Comparison of ENCODE assay signal across 37 cellular contexts in the genomic region with DNA sequence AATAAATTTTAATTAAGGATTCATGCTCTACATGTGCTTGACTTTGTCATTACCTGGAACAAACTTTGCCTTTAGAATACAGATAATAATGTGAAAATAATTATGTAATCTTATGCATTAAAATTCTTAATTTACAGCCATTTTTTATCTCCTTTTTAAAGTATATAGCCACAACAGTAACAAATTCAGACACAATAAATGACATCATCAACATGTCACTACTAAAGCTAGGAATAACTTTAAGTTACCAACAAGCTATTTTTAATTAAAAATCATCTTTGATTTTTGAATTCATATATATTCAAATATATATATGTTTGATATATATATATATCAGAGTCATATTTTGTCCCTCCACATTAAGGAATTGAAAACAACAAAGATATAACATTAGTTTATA.
"Had no signal": no experiment of that assay in that cellular context is flagged by ENCODE, and none has a peak within 500 bp of the region (broad histone marks: within the 10 kb centered on the region; RNA-seq: fewer than 3 reads in every experiment).

No MANE protein-coding gene starts in this region.

- H3K9me3 Mint-ChIP-seq: activated naive CD4-positive, alpha-beta T cell treated with anti-CD3 and anti-CD28 coated beads, Interleukin-2, amount 10 ng/mL, durations not matched to agents 7 days and 5 days; activated naive CD4-positive, alpha-beta T cell treated with anti-CD3 and anti-CD28 coated beads, Interleukin-2, amount 50 U/mL, for 24 hours; T-helper 2 cell treated with Interferon-gamma antibody and Interleukin-4, amounts not matched to agents 5 μg/mL and 100 μg/mL, for 36 hours had no signal

- H3K36me3 ChIP-seq: ascending aorta, cardiac muscle cell had no signal

- H3K27ac Mint-ChIP-seq: activated B cell treated with CpG ODN at 0.5 μM for 24 hours; activated CD4-positive, alpha-beta memory T cell treated with anti-CD3 and anti-CD28 coated beads, Interleukin-2, amount 10 ng/mL, durations not matched to agents 7 days and 5 days; activated CD4-positive, alpha-beta T cell treated with anti-CD3 and anti-CD28 coated beads for 36 hours; activated CD4-positive, alpha-beta T cell treated with anti-CD3 and anti-CD28 coated beads, Interleukin-2, amount 10 ng/mL, durations not matched to agents 7 days and 5 days; activated CD8-positive, alpha-beta memory T cell treated with anti-CD3 and anti-CD28 coated beads, Interleukin-2, amount 10 ng/mL, durations not matched to agents 7 days and 5 days; activated CD8-positive, alpha-beta T cell treated with anti-CD3 and anti-CD28 coated beads, Interleukin-2, amount 10 ng/mL, durations not matched to agents 7 days and 5 days; activated naive CD4-positive, alpha-beta T cell treated with anti-CD3 and anti-CD28 coated beads, Interleukin-2, amount 10 ng/mL, durations not matched to agents 7 days and 5 days; activated naive CD4-positive, alpha-beta T cell treated with anti-CD3 and anti-CD28 coated beads, Interleukin-2, amount 50 U/mL, for 24 hours; activated naive CD8-positive, alpha-beta T cell; activated naive CD8-positive, alpha-beta T cell treated with anti-CD3 and anti-CD28 coated beads, Interleukin-2, amount 10 ng/mL, durations not matched to agents 7 days and 5 days; activated naive CD8-positive, alpha-beta T cell treated with anti-CD3 and anti-CD28 coated beads, Interleukin-2, amount 50 U/mL, for 24 hours; activated T-cell treated with anti-CD3 and anti-CD28 coated beads, Interleukin-2, amount 50 U/mL, for 24 hours; activated T-helper 2 cell treated with anti-CD3 and anti-CD28 coated beads, Interferon-gamma antibody, Interleukin-2, Interleukin-4, amounts not matched to agents 10 μg/mL and 5 μg/mL and 100 μg/mL, durations not matched to agents 14 hours and 24 hours and 36 hours; brain; T-helper 1 cell treated with Interleukin-12 subunit alpha and Interleukin-12 subunit beta and Interleukin-4 antibody, amounts not matched to agents 30 μg/mL and 1 μg/mL, for 36 hours; T-helper 2 cell treated with Interferon-gamma antibody and Interleukin-4, amounts not matched to agents 5 μg/mL and 100 μg/mL, for 36 hours had no signal

- H3K4me3 ChIP-seq: ascending aorta, cardiac muscle cell had no signal

- H3K36me3 Mint-ChIP-seq: activated CD8-positive, alpha-beta memory T cell treated with anti-CD3 and anti-CD28 coated beads, Interleukin-2, amount 10 ng/mL, durations not matched to agents 7 days and 5 days; activated naive CD4-positive, alpha-beta T cell treated with anti-CD3 and anti-CD28 coated beads, Interleukin-2, amount 10 ng/mL, durations not matched to agents 7 days and 5 days; activated naive CD4-positive, alpha-beta T cell treated with anti-CD3 and anti-CD28 coated beads, Interleukin-2, amount 50 U/mL, for 24 hours; activated naive CD8-positive, alpha-beta T cell treated with anti-CD3 and anti-CD28 coated beads, Interleukin-2, amount 10 ng/mL, durations not matched to agents 7 days and 5 days had no signal

- ATAC-seq: activated CD4-positive, alpha-beta T cell treated with anti-CD3 and anti-CD28 coated beads for 36 hours; activated CD8-positive, alpha-beta memory T cell treated with anti-CD3 and anti-CD28 coated beads, Interleukin-2, amount 10 ng/mL, durations not matched to agents 7 days and 5 days; activated CD8-positive, alpha-beta T cell treated with anti-CD3 and anti-CD28 coated beads, Interleukin-2, amount 10 ng/mL, durations not matched to agents 7 days and 5 days; activated naive CD8-positive, alpha-beta T cell treated with anti-CD3 and anti-CD28 coated beads, Interleukin-2, amount 50 U/mL, for 24 hours had no signal

- H3K4me1 ChIP-seq: ascending aorta had no signal

- H3K27ac ChIP-seq: ascending aorta, cardiac muscle cell, VCaP had no signal

- H3K4me1 Mint-ChIP-seq: activated B cell treated with CpG ODN at 0.5 μM for 24 hours; activated CD4-positive, alpha-beta memory T cell treated with anti-CD3 and anti-CD28 coated beads, Interleukin-2, amount 10 ng/mL, durations not matched to agents 7 days and 5 days; activated CD4-positive, alpha-beta T cell treated with anti-CD3 and anti-CD28 coated beads for 36 hours; activated CD4-positive, alpha-beta T cell treated with anti-CD3 and anti-CD28 coated beads, Interleukin-2, amount 10 ng/mL, durations not matched to agents 7 days and 5 days; activated CD8-positive, alpha-beta memory T cell treated with anti-CD3 and anti-CD28 coated beads, Interleukin-2, amount 10 ng/mL, durations not matched to agents 7 days and 5 days; activated naive CD4-positive, alpha-beta T cell treated with anti-CD3 and anti-CD28 coated beads, Interleukin-2, amount 10 ng/mL, durations not matched to agents 7 days and 5 days; activated naive CD4-positive, alpha-beta T cell treated with anti-CD3 and anti-CD28 coated beads, Interleukin-2, amount 50 U/mL, for 24 hours; activated naive CD8-positive, alpha-beta T cell treated with anti-CD3 and anti-CD28 coated beads, Interleukin-2, amount 50 U/mL, for 24 hours; brain had no signal

- DNase-seq: activated B cell treated with CpG ODN at 0.5 μM for 24 hours; activated CD4-positive, alpha-beta memory T cell treated with anti-CD3 and anti-CD28 coated beads, Interleukin-2, amount 10 ng/mL, durations not matched to agents 7 days and 5 days; activated CD4-positive, alpha-beta T cell treated with anti-CD3 and anti-CD28 coated beads for 36 hours; activated CD4-positive, alpha-beta T cell treated with anti-CD3 and anti-CD28 coated beads for 48 hours; activated CD4-positive, alpha-beta T cell treated with anti-CD3 and anti-CD28 coated beads, Interleukin-2, amount 10 ng/mL, durations not matched to agents 7 days and 5 days; activated CD4-positive, alpha-beta T cell treated with anti-CD3 and anti-CD28 coated beads, Interleukin-2, amount 50 U/mL, for 48 hours; activated CD4-positive, CD25-positive, alpha-beta regulatory T cell treated with anti-CD3 and anti-CD28 coated beads, Interleukin-2, amount 50 U/mL, for 72 hours; activated CD8-positive, alpha-beta memory T cell treated with anti-CD3 and anti-CD28 coated beads for 24 hours; activated CD8-positive, alpha-beta memory T cell treated with anti-CD3 and anti-CD28 coated beads, Interleukin-2, amount 10 ng/mL, durations not matched to agents 7 days and 5 days; activated CD8-positive, alpha-beta memory T cell treated with anti-CD3 and anti-CD28 coated beads, Interleukin-2, amount 50 U/mL, for 48 hours; activated CD8-positive, alpha-beta T cell treated with anti-CD3 and anti-CD28 coated beads, Interleukin-2, amount 10 ng/mL, durations not matched to agents 7 days and 5 days; activated effector memory CD4-positive, alpha-beta T cell treated with Interleukin-2 at 50 U/mL for 16 hours; activated gamma-delta T cell; activated naive CD4-positive, alpha-beta T cell treated with anti-CD3 and anti-CD28 coated beads, Interleukin-2, amount 10 ng/mL, durations not matched to agents 7 days and 5 days; activated naive CD4-positive, alpha-beta T cell treated with Interleukin-2 at 50 U/mL for 16 hours; activated naive CD8-positive, alpha-beta T cell treated with anti-CD3 and anti-CD28 coated beads, Interleukin-2, amount 10 ng/mL, durations not matched to agents 7 days and 5 days; activated naive CD8-positive, alpha-beta T cell treated with anti-CD3 and anti-CD28 coated beads, Interleukin-2, amount 50 U/mL, for 24 hours; activated T-cell treated with anti-CD3 and anti-CD28 coated beads, Interleukin-2, amount 50 U/mL, for 24 hours; activated T-cell treated with anti-CD3 and anti-CD28 coated beads, Interleukin-2, amount 50 U/mL, for 48 hours; amygdala; anterior cingulate cortex; caudate nucleus; SW 1271; T-helper 1 cell; T-helper 2 cell; T-helper 9 cell had no signal

- H3K27me3 ChIP-seq: ascending aorta, cardiac muscle cell had no signal

- FAIRE-seq: bronchial epithelial cell, TTC549 had no signal

- H3K9me3 ChIP-seq: ascending aorta had no signal

- H3K27me3 Mint-ChIP-seq: activated B cell treated with CpG ODN at 0.5 μM for 24 hours; activated CD4-positive, alpha-beta memory T cell treated with anti-CD3 and anti-CD28 coated beads, Interleukin-2, amount 10 ng/mL, durations not matched to agents 7 days and 5 days; activated CD4-positive, alpha-beta T cell treated with anti-CD3 and anti-CD28 coated beads, Interleukin-2, amount 10 ng/mL, durations not matched to agents 7 days and 5 days; activated naive CD4-positive, alpha-beta T cell treated with anti-CD3 and anti-CD28 coated beads, Interleukin-2, amount 50 U/mL, for 24 hours; activated naive CD8-positive, alpha-beta T cell treated with anti-CD3 and anti-CD28 coated beads, Interleukin-2, amount 10 ng/mL, durations not matched to agents 7 days and 5 days; brain had no signal

- H3K4me3 Mint-ChIP-seq: activated B cell treated with CpG ODN at 0.5 μM for 24 hours; activated CD4-positive, alpha-beta memory T cell treated with anti-CD3 and anti-CD28 coated beads, Interleukin-2, amount 10 ng/mL, durations not matched to agents 7 days and 5 days; activated CD4-positive, alpha-beta T cell treated with anti-CD3 and anti-CD28 coated beads for 36 hours; activated CD4-positive, alpha-beta T cell treated with anti-CD3 and anti-CD28 coated beads, Interleukin-2, amount 10 ng/mL, durations not matched to agents 7 days and 5 days; activated CD8-positive, alpha-beta memory T cell treated with anti-CD3 and anti-CD28 coated beads, Interleukin-2, amount 10 ng/mL, durations not matched to agents 7 days and 5 days; activated CD8-positive, alpha-beta T cell treated with anti-CD3 and anti-CD28 coated beads, Interleukin-2, amount 10 ng/mL, durations not matched to agents 7 days and 5 days; activated naive CD4-positive, alpha-beta T cell treated with anti-CD3 and anti-CD28 coated beads, Interleukin-2, amount 10 ng/mL, durations not matched to agents 7 days and 5 days; activated naive CD4-positive, alpha-beta T cell treated with anti-CD3 and anti-CD28 coated beads, Interleukin-2, amount 50 U/mL, for 24 hours; activated naive CD8-positive, alpha-beta T cell; activated naive CD8-positive, alpha-beta T cell treated with anti-CD3 and anti-CD28 coated beads, Interleukin-2, amount 10 ng/mL, durations not matched to agents 7 days and 5 days; activated naive CD8-positive, alpha-beta T cell treated with anti-CD3 and anti-CD28 coated beads, Interleukin-2, amount 50 U/mL, for 24 hours; activated T-cell treated with anti-CD3 and anti-CD28 coated beads, Interleukin-2, amount 50 U/mL, for 24 hours; brain; T-helper 1 cell treated with Interleukin-12 subunit alpha and Interleukin-12 subunit beta and Interleukin-4 antibody, amounts not matched to agents 30 μg/mL and 1 μg/mL, for 36 hours; T-helper 2 cell treated with Interferon-gamma antibody and Interleukin-4, amounts not matched to agents 5 μg/mL and 100 μg/mL, for 36 hours had no signal
